ENCODE assay signal across 1 cellular context in genomic region chr22:18076060-18076497, GRCh38.
TF ChIP-seq lines count a peak whose summit lies in the region.

No MANE protein-coding gene starts in this region.

TF ChIP-seq in K562, 482 proteins besides CTCF, POLR2A, EP300 and RAD21:
- TF ChIP-seq MTA3 (IDR thresholded peaks at IDR 0.05; ENCODE audit: borderline replicate concordance) (0 out of 2 replicates have a peak, but pooled peaks have one; percentile 26), TRIM24 (IDR thresholded peaks at IDR 0.05) (no peak), STAG1 (CRISPR knock-in tag; IDR thresholded peaks at IDR 0.05; ENCODE audit: borderline replicate concordance) (peak; percentile 84; the same call in 1 of the 2 replicates), ZNF551 (CRISPR knock-in tag; IDR thresholded peaks at IDR 0.05) (no peak), ESRRA (IDR thresholded peaks at IDR 0.05; ENCODE audit: borderline replicate concordance, low read depth) (0 out of 2 replicates have a peak, but pooled peaks have one; percentile 21), E2F1 (CRISPR knock-in tag; IDR thresholded peaks at IDR 0.05) (0 out of 2 replicates have a peak, but pooled peaks have one; percentile 34), CTBP1 (IDR thresholded peaks at IDR 0.05; ENCODE audit: borderline replicate concordance) (peak; percentile 24; the same call in 1 of the 2 replicates), NRF1 (conservative IDR thresholded peaks at IDR 0.05 in 1 of 2, IDR thresholded peaks at IDR 0.05 in 1 of 2) (peak; percentile 74 to 80), CC2D1A (IDR thresholded peaks at IDR 0.05) (peak; percentile 79), JUND (IDR thresholded peaks at IDR 0.05; ENCODE audit: borderline replicate concordance, low read depth, low read length) (peak; percentile 19; the same call in 1 of the 2 replicates), JUND (tag; IDR thresholded peaks at IDR 0.05; ENCODE audit: borderline replicate concordance, low read depth, low read length) (no peak), ZFP30 (CRISPR knock-in tag; IDR thresholded peaks at IDR 0.05; ENCODE audit: borderline replicate concordance) (no peak), RB1 (IDR thresholded peaks at IDR 0.05; ENCODE audit: low read depth) (0 out of 2 replicates have a peak, but pooled peaks have one; percentile 33), ZNF445 (CRISPR knock-in tag; IDR thresholded peaks at IDR 0.05; ENCODE audit: low read depth) (no peak), ZFP36 (IDR thresholded peaks at IDR 0.05; ENCODE audit: low read depth, low read length, partially characterized antibody) (no peak), ZNF311 (CRISPR knock-in tag; IDR thresholded peaks at IDR 0.05) (no peak), FOXK2 (conservative IDR thresholded peaks at IDR 0.05 in 1 of 2, IDR thresholded peaks at IDR 0.05 in 1 of 2; ENCODE audit: low read depth in 2 of 2) (peak; percentile 25 to 37; a peak in 1 of 4 replicates), SMC3 (conservative IDR thresholded peaks at IDR 0.05; ENCODE audit: insufficient read depth, low read depth, low read length) (peak; percentile 97), KDM1A (IDR thresholded peaks at IDR 0.05) (peak in 1 of 2 experiments; percentile 33; a peak in 1 of 4 replicates), TEAD4 (IDR thresholded peaks at IDR 0.05; ENCODE audit: low read length) (0 out of 2 replicates have a peak, but pooled peaks have one; percentile 7), TEAD4 (CRISPR knock-in tag; IDR thresholded peaks at IDR 0.05; ENCODE audit: borderline replicate concordance) (no peak), ARID2 (IDR thresholded peaks at IDR 0.05) (peak; percentile 78), DEAF1 (CRISPR knock-in tag; IDR thresholded peaks at IDR 0.05) (peak; percentile 95), TOE1 (IDR thresholded peaks at IDR 0.05; ENCODE audit: borderline replicate concordance) (no peak), TOE1 (CRISPR knock-in tag; IDR thresholded peaks at IDR 0.05; ENCODE audit: borderline replicate concordance, low read depth) (no peak), ZNF384 (IDR thresholded peaks at IDR 0.05; ENCODE audit: low read depth, low read length) (0 out of 2 replicates have a peak, but pooled peaks have one; percentile 7), KLF13 (tag; IDR thresholded peaks at IDR 0.05; ENCODE audit: borderline replicate concordance, low read depth) (no peak), ERF (CRISPR knock-in tag; IDR thresholded peaks at IDR 0.05) (no peak)
- TF ChIP-seq, protein P1, sequence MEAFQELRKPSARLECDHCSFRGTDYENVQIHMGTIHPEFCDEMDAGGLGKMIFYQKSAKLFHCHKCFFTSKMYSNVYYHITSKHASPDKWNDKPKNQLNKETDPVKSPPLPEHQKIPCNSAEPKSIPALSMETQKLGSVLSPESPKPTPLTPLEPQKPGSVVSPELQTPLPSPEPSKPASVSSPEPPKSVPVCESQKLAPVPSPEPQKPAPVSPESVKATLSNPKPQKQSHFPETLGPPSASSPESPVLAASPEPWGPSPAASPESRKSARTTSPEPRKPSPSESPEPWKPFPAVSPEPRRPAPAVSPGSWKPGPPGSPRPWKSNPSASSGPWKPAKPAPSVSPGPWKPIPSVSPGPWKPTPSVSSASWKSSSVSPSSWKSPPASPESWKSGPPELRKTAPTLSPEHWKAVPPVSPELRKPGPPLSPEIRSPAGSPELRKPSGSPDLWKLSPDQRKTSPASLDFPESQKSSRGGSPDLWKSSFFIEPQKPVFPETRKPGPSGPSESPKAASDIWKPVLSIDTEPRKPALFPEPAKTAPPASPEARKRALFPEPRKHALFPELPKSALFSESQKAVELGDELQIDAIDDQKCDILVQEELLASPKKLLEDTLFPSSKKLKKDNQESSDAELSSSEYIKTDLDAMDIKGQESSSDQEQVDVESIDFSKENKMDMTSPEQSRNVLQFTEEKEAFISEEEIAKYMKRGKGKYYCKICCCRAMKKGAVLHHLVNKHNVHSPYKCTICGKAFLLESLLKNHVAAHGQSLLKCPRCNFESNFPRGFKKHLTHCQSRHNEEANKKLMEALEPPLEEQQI (IDR thresholded peaks at IDR 0.05), result no peak
- TF ChIP-seq, protein P2, sequence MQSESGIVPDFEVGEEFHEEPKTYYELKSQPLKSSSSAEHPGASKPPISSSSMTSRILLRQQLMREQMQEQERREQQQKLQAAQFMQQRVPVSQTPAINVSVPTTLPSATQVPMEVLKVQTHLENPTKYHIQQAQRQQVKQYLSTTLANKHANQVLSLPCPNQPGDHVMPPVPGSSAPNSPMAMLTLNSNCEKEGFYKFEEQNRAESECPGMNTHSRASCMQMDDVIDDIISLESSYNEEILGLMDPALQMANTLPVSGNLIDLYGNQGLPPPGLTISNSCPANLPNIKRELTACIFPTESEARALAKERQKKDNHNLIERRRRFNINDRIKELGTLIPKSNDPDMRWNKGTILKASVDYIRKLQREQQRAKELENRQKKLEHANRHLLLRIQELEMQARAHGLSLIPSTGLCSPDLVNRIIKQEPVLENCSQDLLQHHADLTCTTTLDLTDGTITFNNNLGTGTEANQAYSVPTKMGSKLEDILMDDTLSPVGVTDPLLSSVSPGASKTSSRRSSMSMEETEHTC (IDR thresholded peaks at IDR 0.05), result no peak
- TF ChIP-seq, protein P3, sequence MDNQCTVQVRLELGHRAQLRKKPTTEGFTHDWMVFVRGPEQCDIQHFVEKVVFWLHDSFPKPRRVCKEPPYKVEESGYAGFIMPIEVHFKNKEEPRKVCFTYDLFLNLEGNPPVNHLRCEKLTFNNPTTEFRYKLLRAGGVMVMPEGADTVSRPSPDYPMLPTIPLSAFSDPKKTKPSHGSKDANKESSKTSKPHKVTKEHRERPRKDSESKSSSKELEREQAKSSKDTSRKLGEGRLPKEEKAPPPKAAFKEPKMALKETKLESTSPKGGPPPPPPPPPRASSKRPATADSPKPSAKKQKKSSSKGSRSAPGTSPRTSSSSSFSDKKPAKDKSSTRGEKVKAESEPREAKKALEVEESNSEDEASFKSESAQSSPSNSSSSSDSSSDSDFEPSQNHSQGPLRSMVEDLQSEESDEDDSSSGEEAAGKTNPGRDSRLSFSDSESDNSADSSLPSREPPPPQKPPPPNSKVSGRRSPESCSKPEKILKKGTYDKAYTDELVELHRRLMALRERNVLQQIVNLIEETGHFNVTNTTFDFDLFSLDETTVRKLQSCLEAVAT (IDR thresholded peaks at IDR 0.05), result no peak
- TF ChIP-seq, protein P4, sequence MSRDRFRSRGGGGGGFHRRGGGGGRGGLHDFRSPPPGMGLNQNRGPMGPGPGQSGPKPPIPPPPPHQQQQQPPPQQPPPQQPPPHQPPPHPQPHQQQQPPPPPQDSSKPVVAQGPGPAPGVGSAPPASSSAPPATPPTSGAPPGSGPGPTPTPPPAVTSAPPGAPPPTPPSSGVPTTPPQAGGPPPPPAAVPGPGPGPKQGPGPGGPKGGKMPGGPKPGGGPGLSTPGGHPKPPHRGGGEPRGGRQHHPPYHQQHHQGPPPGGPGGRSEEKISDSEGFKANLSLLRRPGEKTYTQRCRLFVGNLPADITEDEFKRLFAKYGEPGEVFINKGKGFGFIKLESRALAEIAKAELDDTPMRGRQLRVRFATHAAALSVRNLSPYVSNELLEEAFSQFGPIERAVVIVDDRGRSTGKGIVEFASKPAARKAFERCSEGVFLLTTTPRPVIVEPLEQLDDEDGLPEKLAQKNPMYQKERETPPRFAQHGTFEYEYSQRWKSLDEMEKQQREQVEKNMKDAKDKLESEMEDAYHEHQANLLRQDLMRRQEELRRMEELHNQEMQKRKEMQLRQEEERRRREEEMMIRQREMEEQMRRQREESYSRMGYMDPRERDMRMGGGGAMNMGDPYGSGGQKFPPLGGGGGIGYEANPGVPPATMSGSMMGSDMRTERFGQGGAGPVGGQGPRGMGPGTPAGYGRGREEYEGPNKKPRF (IDR thresholded peaks at IDR 0.05; ENCODE audit: low read depth, low read length), result no peak
